ENCODE assay signal across 33 cellular contexts in the genomic region with DNA sequence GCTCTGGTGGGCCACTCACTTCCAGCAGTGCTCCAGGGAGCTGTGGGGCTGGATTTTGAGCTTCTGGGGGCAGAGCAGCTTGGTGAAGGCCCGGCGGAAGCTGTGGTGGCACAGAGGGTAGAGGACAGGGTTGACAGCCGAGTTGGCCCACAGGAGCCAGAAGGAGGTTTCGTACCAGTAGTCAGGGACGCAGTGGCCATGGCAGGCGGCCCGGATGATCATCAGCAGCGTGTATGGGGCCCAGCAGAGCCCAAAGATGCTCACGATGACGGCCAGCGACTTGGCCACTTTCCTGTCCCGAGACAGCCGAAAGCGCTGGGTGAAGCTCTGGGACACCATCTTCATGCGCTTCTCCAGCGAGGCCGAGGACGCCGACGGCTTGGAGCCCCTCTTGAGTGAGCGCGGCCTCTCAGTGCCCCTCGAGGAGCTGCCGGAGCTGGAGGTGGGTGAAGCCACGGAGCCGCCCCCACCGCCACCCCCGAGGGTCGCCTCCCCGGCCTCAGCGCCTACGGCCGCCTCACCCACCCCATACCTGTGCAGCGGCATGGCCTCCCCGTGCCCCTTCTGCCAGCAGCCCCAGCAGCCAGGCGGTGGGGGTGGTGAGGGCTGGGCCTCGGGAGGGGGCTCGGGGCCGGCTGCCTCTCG.
"Had no signal": no experiment of that assay in that cellular context is flagged by ENCODE, and none has a peak within 500 bp of the region (broad histone marks: within the 10 kb centered on the region; RNA-seq: fewer than 3 reads in every experiment).

No MANE protein-coding gene starts in this region.

- H3K4me1 Mint-ChIP-seq: activated CD4-positive, alpha-beta T cell treated with anti-CD3 and anti-CD28 coated beads, Interleukin-2, amount 10 ng/mL, durations not matched to agents 24 days and 14 days; activated naive CD8-positive, alpha-beta T cell treated with anti-CD3 and anti-CD28 coated beads, Interleukin-2, amount 50 U/mL, for 24 hours had no signal

- H3K27ac ChIP-seq: PC-9, RWPE1 had no signal

- ATAC-seq: activated CD8-positive, alpha-beta T cell treated with anti-CD3 and anti-CD28 coated beads for 36 hours; activated naive CD8-positive, alpha-beta T cell treated with anti-CD3 and anti-CD28 coated beads, Interleukin-2, amount 50 U/mL, for 24 hours; Right ventricle myocardium inferior had no signal

- DNase-seq: activated CD4-positive, alpha-beta T cell treated with anti-CD3 and anti-CD28 coated beads, Interleukin-2, amount 10 ng/mL, durations not matched to agents 24 days and 14 days; activated CD4-positive, alpha-beta T cell treated with anti-CD3 and anti-CD28 coated beads, Interleukin-2, amount 50 U/mL, for 4 hours; activated CD8-positive, alpha-beta T cell treated with anti-CD3 and anti-CD28 coated beads for 36 hours; activated gamma-delta T cell; activated naive CD4-positive, alpha-beta T cell treated with Interleukin-2 at 50 U/mL for 16 hours; activated naive CD8-positive, alpha-beta T cell treated with anti-CD3 and anti-CD28 coated beads, Interleukin-2, amount 50 U/mL, for 24 hours; activated T-cell treated with anti-CD3 and anti-CD28 coated beads, Interleukin-2, amount 50 U/mL, for 24 hours; anterior cingulate cortex; central memory CD4-positive, alpha-beta T cell; Kasumi-1; KG1; MG63; NCI-H1048; NCI-H1105 treated with DMSO at 0.1 percent for 48 hours; NCI-H1436; NCI-H1694; NCI-H1930; NCI-H2081 treated with DMSO at 0.1 percent for 48 hours; NCI-H345; NCI-H510A; NCI-H526; NCI-H748 treated with DMSO at 0.1 percent for 48 hours; NK-92 treated with Interleukin-12 subunit alpha and Interleukin-12 subunit beta, amount 100 ng/mL, for 24 hours; PC-9; SW 1271; T-helper 1 cell; T-helper 2 cell; T1000 had no signal

- H3K27ac Mint-ChIP-seq: activated CD4-positive, alpha-beta T cell treated with anti-CD3 and anti-CD28 coated beads, Interleukin-2, amount 10 ng/mL, durations not matched to agents 24 days and 14 days; activated CD8-positive, alpha-beta T cell treated with anti-CD3 and anti-CD28 coated beads for 36 hours; activated naive CD8-positive, alpha-beta T cell; activated naive CD8-positive, alpha-beta T cell treated with anti-CD3 and anti-CD28 coated beads, Interleukin-2, amount 50 U/mL, for 24 hours; activated T-cell treated with anti-CD3 and anti-CD28 coated beads, Interleukin-2, amount 50 U/mL, for 24 hours; activated T-helper 2 cell treated with anti-CD3 and anti-CD28 coated beads, Interferon-gamma antibody, Interleukin-2, Interleukin-4, amounts not matched to agents 10 μg/mL and 5 μg/mL and 100 μg/mL, durations not matched to agents 14 hours and 24 hours and 36 hours; brain had no signal

- H3K4me3 ChIP-seq: MG63, PC-9 had no signal

- H3K9me3 ChIP-seq: MG63 had no signal

- H3K9me3 Mint-ChIP-seq: activated CD4-positive, alpha-beta T cell treated with anti-CD3 and anti-CD28 coated beads, Interleukin-2, amount 10 ng/mL, durations not matched to agents 24 days and 14 days; activated CD8-positive, alpha-beta T cell treated with anti-CD3 and anti-CD28 coated beads for 36 hours; activated naive CD8-positive, alpha-beta T cell treated with anti-CD3 and anti-CD28 coated beads, Interleukin-2, amount 50 U/mL, for 24 hours; activated T-cell treated with anti-CD3 and anti-CD28 coated beads, Interleukin-2, amount 50 U/mL, for 24 hours; activated T-helper 2 cell treated with anti-CD3 and anti-CD28 coated beads, Interferon-gamma antibody, Interleukin-2, Interleukin-4, amounts not matched to agents 10 μg/mL and 5 μg/mL and 100 μg/mL, durations not matched to agents 14 hours and 24 hours and 36 hours had no signal

- H3K4me3 Mint-ChIP-seq: activated CD4-positive, alpha-beta T cell treated with anti-CD3 and anti-CD28 coated beads, Interleukin-2, amount 10 ng/mL, durations not matched to agents 24 days and 14 days; activated CD8-positive, alpha-beta T cell treated with anti-CD3 and anti-CD28 coated beads for 36 hours; activated naive CD8-positive, alpha-beta T cell; activated naive CD8-positive, alpha-beta T cell treated with anti-CD3 and anti-CD28 coated beads, Interleukin-2, amount 50 U/mL, for 24 hours; activated T-cell treated with anti-CD3 and anti-CD28 coated beads, Interleukin-2, amount 50 U/mL, for 24 hours had no signal

- H3K36me3 ChIP-seq: MG63 had no signal
